In genomic region chr5:141001854-141002666, GRCh38 we compare ENCODE assay signal across 8 cellular contexts. TPM values are rescaled to one million over a fixed set of nuclear protein-coding genes. Genes with fewer than 3 reads are reported as not detected.
DNase-seq lines count a peak whose midpoint lies in the region; ATAC-seq and TF ChIP-seq lines count a peak whose summit lies in the region.
"Had no signal": no experiment of that assay in that cellular context is flagged by ENCODE, and none has a peak within 500 bp of the region (broad histone marks: within the 10 kb centered on the region; RNA-seq: fewer than 3 reads in every experiment).

No MANE protein-coding gene starts in this region.

- H3K9me3 ChIP-seq in iPS-18a (ENCODE audit: control insufficient read depth, low read depth, low read length), result no peaks in the 10 kb centered on the region
- no peaks in the 10 kb centered on the region for H3K9me3 ChIP-seq in testis

- H3K4me1 Mint-ChIP-seq in activated CD4-positive, alpha-beta memory T cell treated with anti-CD3 and anti-CD28 coated beads, Interleukin-2, amount 10 ng/mL, durations not matched to agents 7 days and 5 days, result no peaks in the 10 kb centered on the region

- no peak for ATAC-seq in HG03457 (IDR thresholded peaks at IDR 0.05; ENCODE audit: unreplicated experiment)

- H3K27ac Mint-ChIP-seq in activated CD4-positive, alpha-beta memory T cell treated with anti-CD3 and anti-CD28 coated beads, Interleukin-2, amount 10 ng/mL, durations not matched to agents 7 days and 5 days, result no peak overlapping the region

- no peaks in the 10 kb centered on the region for H3K36me3 ChIP-seq in iPS-18a (ENCODE audit: control insufficient read depth, low read depth, low read length)
- no peaks in the 10 kb centered on the region for H3K36me3 ChIP-seq in testis (ENCODE audit: low read depth, missing control alignments)

- TF ChIP-seq CTCF in testis (IDR thresholded peaks at IDR 0.05), result no peak

- DNase-seq in LoVo (ENCODE audit: low spot score) (peak; percentile 11), SW480 (ENCODE audit: low spot score) (peak; percentile 78), testis (peak; percentile 45)
- DNase-seq in activated CD4-positive, alpha-beta T cell treated with anti-CD3 and anti-CD28 coated beads for 1 hour, result no peak
- DNase-seq in activated CD4-positive, alpha-beta memory T cell treated with anti-CD3 and anti-CD28 coated beads, Interleukin-2, amount 10 ng/mL, durations not matched to agents 7 days and 5 days, result no peak

- H3K27ac ChIP-seq in iPS-18a (ENCODE audit: low read length) (peak overlapping the region; percentile 95), testis (no peak overlapping the region)
- H3K27ac ChIP-seq: HL-60 had no signal

- H3K4me3 Mint-ChIP-seq in activated CD4-positive, alpha-beta memory T cell treated with anti-CD3 and anti-CD28 coated beads, Interleukin-2, amount 10 ng/mL, durations not matched to agents 7 days and 5 days, result no peak overlapping the region

- H3K4me1 ChIP-seq in iPS-18a (ENCODE audit: control insufficient read depth, low read depth, low read length) (peaks cover 51% of the 10 kb centered on the region), testis (peaks cover 4% of the 10 kb centered on the region)

- no peaks in the 10 kb centered on the region for H3K9me3 Mint-ChIP-seq in activated CD4-positive, alpha-beta memory T cell treated with anti-CD3 and anti-CD28 coated beads, Interleukin-2, amount 10 ng/mL, durations not matched to agents 7 days and 5 days

- H3K36me3 Mint-ChIP-seq in activated CD4-positive, alpha-beta memory T cell treated with anti-CD3 and anti-CD28 coated beads, Interleukin-2, amount 10 ng/mL, durations not matched to agents 7 days and 5 days (ENCODE audit: low read depth), result no peaks in the 10 kb centered on the region

- H3K4me3 ChIP-seq in iPS-18a (ENCODE audit: low read length), result peak overlapping the region; percentile 72
- peak overlapping the region in 1 of 2 donors; percentile 3 for H3K4me3 ChIP-seq in testis

- TF ChIP-seq POLR2A in testis (IDR thresholded peaks at IDR 0.05), result no peak

- H3K27me3 ChIP-seq in iPS-18a (ENCODE audit: control insufficient read depth, insufficient read depth, low read length), result peaks cover 7% of the 10 kb centered on the region
- H3K27me3 ChIP-seq in testis, result no peaks in the 10 kb centered on the region

- peak overlapping the region; percentile 90 for H3K9ac ChIP-seq in iPS-18a (ENCODE audit: low read length)

- CTCF ChIA-PET in activated CD4-positive, alpha-beta memory T cell treated with anti-CD3 and anti-CD28 coated beads, Interleukin-2, amount 10 ng/mL, durations not matched to agents 7 days and 5 days (lab: Charles Lee), result no interaction called here

- peaks cover 9% of the 10 kb centered on the region for H3K27me3 Mint-ChIP-seq in activated CD4-positive, alpha-beta memory T cell treated with anti-CD3 and anti-CD28 coated beads, Interleukin-2, amount 10 ng/mL, durations not matched to agents 7 days and 5 days

- 1 to 2% methylated on average over 19 of the region's 19 CpGs for WGBS in testis, 2 donors

- intact Hi-C loops in testis (cut with DNase I; ENCODE audit: low total_unique reads), result no loop called here

- POLR2A ChIA-PET in activated CD4-positive, alpha-beta memory T cell treated with anti-CD3 and anti-CD28 coated beads, Interleukin-2, amount 10 ng/mL, durations not matched to agents 7 days and 5 days (lab: Charles Lee), result no interaction called here

RNA-seq across cellular contexts. Expression of gene PCDHAC2, which starts 35.8 kb away (rescaled TPM):
- total RNA-seq in testis, result 10 to 100 TPM; 15.5 to 19.6 TPM
- polyA plus RNA-seq in testis (ENCODE audit: insufficient read depth, low read depth, low replicate concordance), result 9.4 TPM
- not detected for total RNA-seq in activated CD4-positive, alpha-beta memory T cell treated with anti-CD3 and anti-CD28 coated beads, Interleukin-2, amount 10 ng/mL, durations not matched to agents 7 days and 5 days

RNA-seq across cellular contexts. Expression of gene PCDHB1, which starts 49.1 kb away (rescaled TPM):
- under 1 TPM; 0.12 to 0.16 TPM for total RNA-seq in testis
- polyA plus RNA-seq in testis (ENCODE audit: insufficient read depth, low read depth, low replicate concordance), result 0.07 TPM
- total RNA-seq in activated CD4-positive, alpha-beta memory T cell treated with anti-CD3 and anti-CD28 coated beads, Interleukin-2, amount 10 ng/mL, durations not matched to agents 7 days and 5 days, result not detected

Comparison
In these comparisons a context has a peak if more than half of its experiments do, and no peak if none do; other contexts are left out.
1. DNase-seq: peak in LoVo (single experiment), SW480 (single experiment) and testis (single experiment); none in activated CD4-positive, alpha-beta T cell treated with anti-CD3 and anti-CD28 coated beads for 1 hour (single experiment) and activated CD4-positive, alpha-beta memory T cell treated with anti-CD3 and anti-CD28 coated beads, Interleukin-2, amount 10 ng/mL, durations not matched to agents 7 days and 5 days (single experiment).
2. RNA of gene PCDHAC2, which starts 35.8 kb away (total RNA-seq): 15.5 to 19.6 TPM in testis; not detected in activated CD4-positive, alpha-beta memory T cell treated with anti-CD3 and anti-CD28 coated beads, Interleukin-2, amount 10 ng/mL, durations not matched to agents 7 days and 5 days; every median in the first group is over 10 times any median in the second.